In genomic region chr1:1507305-1507704, GRCh38 we compare ENCODE assay signal across 18 cellular contexts. TPM values are rescaled to one million over a fixed set of nuclear protein-coding genes. Genes with fewer than 3 reads are reported as not detected.
A peak's percentile ranks its signal among the peaks of the same experiment; 100 is the strongest.
DNase-seq lines count a peak whose midpoint lies in the region; ATAC-seq, FAIRE-seq and TF ChIP-seq lines count a peak whose summit lies in the region.
"Had no signal": no experiment of that assay in that cellular context is flagged by ENCODE, and none has a peak within 500 bp of the region (broad histone marks: within the 10 kb centered on the region; RNA-seq: fewer than 3 reads in every experiment).

No MANE protein-coding gene starts in this region.

- H3K4me3 Mint-ChIP-seq in astrocyte (ENCODE audit: unreplicated experiment) (peak overlapping the region; percentile 1), nephron progenitor cell (no peak overlapping the region)

- intact Hi-C loops in body of pancreas (cut with DNase I) = no loop called here

- H3K9me3 ChIP-seq in astrocyte (ENCODE audit: insufficient read depth, low read depth, low read length) = no peaks in the 10 kb centered on the region
- H3K9me3 ChIP-seq in body of pancreas = no peaks in the 10 kb centered on the region
- H3K9me3 ChIP-seq: BLaER1, Caco-2 had no signal

- H3K36me3 Mint-ChIP-seq in astrocyte (ENCODE audit: low read depth, unreplicated experiment) (peaks cover 6% of the 10 kb centered on the region), nephron progenitor cell (ENCODE audit: low read depth) (no peaks in the 10 kb centered on the region)

- H3K79me2 ChIP-seq in astrocyte (ENCODE audit: insufficient read depth, low read length) = peaks cover 6% of the 10 kb centered on the region

- H3K4me3 ChIP-seq in astrocyte (ENCODE audit: insufficient read depth, low read depth, low read length) = no peak overlapping the region
- H3K4me3 ChIP-seq in body of pancreas = no peak overlapping the region
- H3K4me3 ChIP-seq: BLaER1, HAP-1 had no signal

- peaks cover 7% of the 10 kb centered on the region for H3K4me1 ChIP-seq in astrocyte (ENCODE audit: insufficient read depth, low read length)
- H3K4me1 ChIP-seq in body of pancreas = peaks cover 24% of the 10 kb centered on the region
- H3K4me1 ChIP-seq: Caco-2 had no signal

- H3K36me3 ChIP-seq in astrocyte (ENCODE audit: insufficient read depth, low read length) = no peaks in the 10 kb centered on the region
- no peaks in the 10 kb centered on the region for H3K36me3 ChIP-seq in body of pancreas (replicated peaks in 1 of 2; ENCODE audit: insufficient read depth in 1 of 2, low read depth in 2 of 2)
- H3K36me3 ChIP-seq: BLaER1, HAP-1 had no signal

- H2AFZ ChIP-seq in astrocyte (ENCODE audit: low read depth, low read length) = no peak overlapping the region

- no peak overlapping the region for H3K9ac ChIP-seq in astrocyte (ENCODE audit: low read length)
- H3K9ac ChIP-seq: BLaER1 had no signal

- H3K9me3 Mint-ChIP-seq in astrocyte (ENCODE audit: unreplicated experiment) = no peaks in the 10 kb centered on the region
- no peaks in the 10 kb centered on the region for H3K9me3 Mint-ChIP-seq in nephron progenitor cell
- H3K9me3 Mint-ChIP-seq: CD8-positive, alpha-beta memory T cell had no signal

- H3K27ac ChIP-seq in astrocyte (ENCODE audit: low read depth, low read length) (no peak overlapping the region), body of pancreas (no peak overlapping the region)
- H3K27ac ChIP-seq: BLaER1 had no signal

- no peak for ATAC-seq in body of pancreas

- H3K27me3 ChIP-seq in astrocyte (ENCODE audit: insufficient read depth, low read length) = no peaks in the 10 kb centered on the region
- H3K27me3 ChIP-seq in body of pancreas = no peaks in the 10 kb centered on the region
- H3K27me3 ChIP-seq: BLaER1 had no signal

- H3K4me1 Mint-ChIP-seq in astrocyte (ENCODE audit: low read depth, unreplicated experiment) (peaks cover 5% of the 10 kb centered on the region), nephron progenitor cell (peaks cover 33% of the 10 kb centered on the region)

- no peak for FAIRE-seq in astrocyte (lab: Jason Lieb, UNC)
- FAIRE-seq: GM19239, H1 had no signal

- no peak for TF ChIP-seq CTCF in astrocyte (IDR thresholded peaks at IDR 0.05; ENCODE audit: insufficient read depth, low read depth, low read length)
- TF ChIP-seq CTCF in nephron progenitor cell (IDR thresholded peaks at IDR 0.05) = no peak
- TF ChIP-seq CTCF in body of pancreas (IDR thresholded peaks at IDR 0.05) = no peak

- DNase-seq in NOMO-1 treated with DMSO at 0.1 percent for 48 hours (lab: John Stamatoyannopoulos, UW; ENCODE audit: unreplicated experiment) (peak; percentile 4), NOMO-1 (lab: John Stamatoyannopoulos, UW; ENCODE audit: unreplicated experiment in 2 of 2) (no peak), astrocyte (ENCODE audit: low read depth) (peak; percentile 23), nephron progenitor cell (no peak), body of pancreas (no peak)
- DNase-seq in activated CD4-positive, CD25-positive, alpha-beta regulatory T cell treated with anti-CD3 and anti-CD28 coated beads, Interleukin-2, amount 50 U/mL, for 72 hours = no peak
- DNase-seq in activated T-cell treated with anti-CD3 and anti-CD28 coated beads, Interleukin-2, amount 50 U/mL, for 1 hour = no peak
- DNase-seq: 8988T; AML-193; Caco-2; CD8-positive, alpha-beta memory T cell; DND-41; GDM1 had no signal

- 90 to 92% methylated on average over 4 of the region's 4 CpGs for WGBS in body of pancreas, 2 donors

- H3K4me2 ChIP-seq in astrocyte (ENCODE audit: low read length) = no peak overlapping the region
- H3K4me2 ChIP-seq: BLaER1 had no signal

- H3K27me3 Mint-ChIP-seq in astrocyte (ENCODE audit: low read depth, unreplicated experiment) (no peaks in the 10 kb centered on the region), nephron progenitor cell (ENCODE audit: low read depth, poor library complexity) (no peaks in the 10 kb centered on the region)

- no peaks in the 10 kb centered on the region for H4K20me1 ChIP-seq in astrocyte (ENCODE audit: insufficient read depth, low read length)
- H4K20me1 ChIP-seq: BLaER1 had no signal

- H3K27ac Mint-ChIP-seq in astrocyte (ENCODE audit: unreplicated experiment) (no peak overlapping the region), nephron progenitor cell (peak overlapping the region; percentile 39)

- TF ChIP-seq POLR2A in body of pancreas (IDR thresholded peaks at IDR 0.05) = no peak

RNA-seq across cellular contexts. Expression of gene ATAD3A, which starts 4.7 kb away (rescaled TPM):
- total RNA-seq in astrocyte (51.1 and 54.9 TPM in 2 replicates), body of pancreas (10 to 100 TPM; 15.8 to 20.8 TPM)

RNA-seq across cellular contexts. Expression of gene TMEM240, which starts 33.1 kb away (rescaled TPM):
- total RNA-seq in astrocyte (7.0 and 9.0 TPM in 2 replicates), body of pancreas (1 to 10 TPM; 1.0 to 3.6 TPM)

RNA-seq across cellular contexts. Expression of gene ATAD3B, which starts 35.7 kb away (rescaled TPM):
- total RNA-seq in astrocyte (55.3 and 63.0 TPM in 2 replicates), body of pancreas (10 to 100 TPM; 16.6 to 37.2 TPM)

RNA-seq across cellular contexts. Expression of gene ATAD3C, which starts 57.8 kb away (rescaled TPM):
- total RNA-seq in astrocyte (1.8 and 2.5 TPM in 2 replicates), body of pancreas (1 to 10 TPM; 1.6 to 2.3 TPM)
- total RNA-seq: HT1080 had no signal

Comparison
In these comparisons a context has a peak if more than half of its experiments do, and no peak if none do; other contexts are left out.
1. DNase-seq: peak in NOMO-1 treated with DMSO at 0.1 percent for 48 hours (single experiment) and astrocyte (single experiment); none in NOMO-1 (0 of 2), nephron progenitor cell (single experiment), activated CD4-positive, CD25-positive, alpha-beta regulatory T cell treated with anti-CD3 and anti-CD28 coated beads, Interleukin-2, amount 50 U/mL, for 72 hours (single experiment), activated T-cell treated with anti-CD3 and anti-CD28 coated beads, Interleukin-2, amount 50 U/mL, for 1 hour (single experiment) and body of pancreas (0 of 4).